In the genomic region with DNA sequence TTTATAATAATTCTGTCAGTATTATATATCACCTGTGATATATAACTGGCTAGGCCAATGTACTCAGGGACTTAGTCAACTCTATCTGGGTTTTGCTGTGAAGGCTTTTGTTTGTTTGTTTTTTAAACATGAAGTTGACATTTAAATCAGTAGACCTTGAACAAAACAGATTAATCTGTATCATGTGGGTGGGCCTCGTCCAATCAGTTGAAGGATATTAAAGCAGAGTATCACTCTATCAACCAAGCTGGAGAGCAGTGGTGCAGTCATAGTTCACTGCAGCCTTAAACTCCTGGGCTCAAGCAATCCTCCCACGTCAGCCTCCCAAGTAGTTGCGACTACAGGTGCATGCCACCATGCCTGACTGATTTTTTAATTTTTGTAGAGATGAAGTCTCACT, we compare ENCODE assay signal across 27 cellular contexts.
"Had no signal": no experiment of that assay in that cellular context is flagged by ENCODE, and none has a peak within 500 bp of the region (broad histone marks: within the 10 kb centered on the region; RNA-seq: fewer than 3 reads in every experiment).

No MANE protein-coding gene starts in this region.

- H3K4me3 ChIP-seq: colonic mucosa, coronary artery, dorsolateral prefrontal cortex, esophagus muscularis mucosa, esophagus squamous epithelium, gastrocnemius medialis, gastroesophageal sphincter, heart left ventricle, heart right ventricle had no signal

- H3K27me3 ChIP-seq: colonic mucosa, dorsolateral prefrontal cortex, esophagus muscularis mucosa, foreskin keratinocyte, gastrocnemius medialis, gastroesophageal sphincter had no signal

- FAIRE-seq: colon, endometrium, endothelial cell of umbilical vein, frontal cortex had no signal

- H3K27ac ChIP-seq: colonic mucosa, coronary artery, dorsolateral prefrontal cortex, epithelial cell of prostate, esophagus muscularis mucosa, esophagus squamous epithelium, foreskin keratinocyte, gastrocnemius medialis, gastroesophageal sphincter, heart left ventricle, heart right ventricle had no signal

- H3K4me1 ChIP-seq: colonic mucosa, esophagus muscularis mucosa, esophagus squamous epithelium, foreskin keratinocyte, gastrocnemius medialis, gastroesophageal sphincter, heart left ventricle, heart right ventricle had no signal

- DNase-seq: colonic mucosa; cortex of kidney; dermis blood vessel endothelial cell; dorsolateral prefrontal cortex; effector CD4-positive, alpha-beta T cell; effector CD8-positive, alpha-beta T cell; effector memory CD4-positive, alpha-beta T cell; effector memory CD8-positive, alpha-beta T cell; endodermal cell; erythroblast; esophagus squamous epithelium; foreskin fibroblast; foreskin keratinocyte; foreskin melanocyte; gastrocnemius medialis; glutamatergic neuron; heart left ventricle; heart right ventricle had no signal

- H3K9me3 ChIP-seq: colonic mucosa, gastrocnemius medialis had no signal

- ATAC-seq: effector memory CD8-positive, alpha-beta T cell; esophagus mucosa; foreskin keratinocyte; gastrocnemius medialis; gastroesophageal sphincter; heart left ventricle had no signal

- H3K36me3 ChIP-seq: colonic mucosa, esophagus muscularis mucosa, esophagus squamous epithelium, gastrocnemius medialis, gastroesophageal sphincter, heart left ventricle, heart right ventricle had no signal
